Comparison of ENCODE assay signal across 24 cellular contexts in the genomic region with DNA sequence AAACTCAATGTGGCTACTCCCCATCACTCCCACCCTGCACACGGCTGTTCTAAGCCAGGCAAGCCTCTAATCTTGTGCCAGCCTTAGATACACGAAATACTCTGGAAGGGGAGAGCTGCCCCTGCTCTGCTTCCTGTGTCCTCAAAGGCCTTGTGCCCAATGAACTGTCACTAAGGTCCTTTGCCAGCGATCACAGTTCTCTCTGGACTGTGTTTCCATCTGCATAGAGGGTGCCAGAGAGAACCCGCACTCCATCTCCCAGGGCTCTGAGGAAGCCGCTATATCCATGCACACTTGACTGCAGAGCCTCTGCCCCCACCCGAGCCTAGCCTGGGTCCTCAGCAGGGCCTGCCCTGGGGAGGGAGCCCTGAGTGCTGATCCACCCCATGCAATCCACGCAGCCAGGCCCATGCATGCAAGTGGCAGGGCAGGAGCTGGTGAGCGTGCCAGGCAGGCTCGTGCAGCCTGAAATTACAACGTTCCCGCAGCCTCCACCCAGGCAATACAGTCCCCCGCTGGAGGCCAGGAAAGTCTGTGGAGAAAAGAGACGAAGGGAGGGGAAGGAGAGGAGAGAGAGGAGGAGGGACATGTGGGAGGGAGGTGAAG. TPM values are rescaled to one million over a fixed set of nuclear protein-coding genes. Genes with fewer than 3 reads are reported as not detected.
"Had no signal": no experiment of that assay in that cellular context is flagged by ENCODE, and none has a peak within 500 bp of the region (broad histone marks: within the 10 kb centered on the region; RNA-seq: fewer than 3 reads in every experiment).

No MANE protein-coding gene starts in this region.

- H3K27me3 Mint-ChIP-seq: activated CD4-positive, alpha-beta T cell treated with anti-CD3 and anti-CD28 coated beads, Interleukin-2, amount 10 ng/mL, durations not matched to agents 24 days and 14 days; stimulated activated naive B cell treated with anti-CD40 and anti-IgM and Interleukin-4, amounts not matched to agents 10 μg/mL and 1 μg/mL and 100 μg/mL, for 72 hours had no signal

- H3K36me3 ChIP-seq: uterus had no signal

- H3K4me3 Mint-ChIP-seq: activated CD4-positive, alpha-beta memory T cell treated with anti-CD3 and anti-CD28 coated beads, Interleukin-2, amount 10 ng/mL, durations not matched to agents 7 days and 5 days; activated CD4-positive, alpha-beta T cell treated with anti-CD3 and anti-CD28 coated beads, Interleukin-2, amount 10 ng/mL, durations not matched to agents 24 days and 14 days; activated naive CD4-positive, alpha-beta T cell treated with anti-CD3 and anti-CD28 coated beads for 36 hours; activated naive CD8-positive, alpha-beta T cell treated with anti-CD3 and anti-CD28 coated beads, Interleukin-2, amount 10 ng/mL, durations not matched to agents 7 days and 5 days; activated T-cell treated with anti-CD3 and anti-CD28 coated beads, Interleukin-2, amount 50 U/mL, for 72 hours; dendritic cell treated with granulocyte-macrophage colony-stimulating factor and Interleukin-4, amounts not matched to agents 40 ng/mL and 50 ng/mL, for 4 days; immature natural killer cell; natural killer cell treated with Interleukin-12 subunit alpha and Interleukin-12 subunit beta and Interleukin-15 and Interleukin-18, amount 100 ng/mL, for 72 hours; stimulated activated naive B cell treated with anti-CD40 and anti-IgM and Interleukin-4, amounts not matched to agents 10 μg/mL and 1 μg/mL and 100 μg/mL, for 72 hours had no signal

- DNase-seq: activated CD4-positive, alpha-beta memory T cell treated with anti-CD3 and anti-CD28 coated beads, Interleukin-2, amount 10 ng/mL, durations not matched to agents 7 days and 5 days; activated CD4-positive, alpha-beta T cell treated with anti-CD3 and anti-CD28 coated beads, Interleukin-2, amount 10 ng/mL, durations not matched to agents 24 days and 14 days; activated effector memory CD4-positive, alpha-beta T cell treated with Interleukin-2 at 50 U/mL for 16 hours; activated naive CD4-positive, alpha-beta T cell treated with anti-CD3 and anti-CD28 coated beads for 36 hours; activated naive CD8-positive, alpha-beta T cell treated with anti-CD3 and anti-CD28 coated beads, Interleukin-2, amount 10 ng/mL, durations not matched to agents 7 days and 5 days; activated T-cell treated with anti-CD3 and anti-CD28 coated beads, Interleukin-2, amount 50 U/mL, for 72 hours; amniotic stem cell; effector CD4-positive, alpha-beta T cell; immature natural killer cell; nucleus accumbens; stimulated activated CD4-positive, alpha-beta T cell treated with anti-CD3 and anti-CD28 coated beads, Interleukin-2, amount 100 ng/mL, for 48 hours; stimulated activated CD8-positive, alpha-beta memory T cell treated with anti-CD3 and anti-CD28 coated beads, Interleukin-4, amount 100 ng/mL, for 48 hours; stimulated activated naive B cell treated with anti-CD40 and anti-IgM and Interleukin-4, amounts not matched to agents 10 μg/mL and 1 μg/mL and 100 μg/mL, for 72 hours; trophoblast cell; uterus had no signal

- H3K9me3 Mint-ChIP-seq: activated CD4-positive, alpha-beta memory T cell treated with anti-CD3 and anti-CD28 coated beads, Interleukin-2, amount 10 ng/mL, durations not matched to agents 7 days and 5 days; activated CD4-positive, alpha-beta T cell treated with anti-CD3 and anti-CD28 coated beads, Interleukin-2, amount 10 ng/mL, durations not matched to agents 24 days and 14 days; activated naive CD8-positive, alpha-beta T cell treated with anti-CD3 and anti-CD28 coated beads, Interleukin-2, amount 10 ng/mL, durations not matched to agents 7 days and 5 days; dendritic cell treated with granulocyte-macrophage colony-stimulating factor and Interleukin-4, amounts not matched to agents 40 ng/mL and 50 ng/mL, for 4 days; immature natural killer cell; natural killer cell treated with Interleukin-12 subunit alpha and Interleukin-12 subunit beta and Interleukin-15 and Interleukin-18, amount 100 ng/mL, for 72 hours; stimulated activated naive B cell treated with anti-CD40 and anti-IgM and Interleukin-4, amounts not matched to agents 10 μg/mL and 1 μg/mL and 100 μg/mL, for 72 hours had no signal

- ATAC-seq: activated CD4-positive, CD25-positive, alpha-beta regulatory T cell treated with anti-CD3 and anti-CD28 coated beads, Interleukin-2, amount 50 U/mL, for 24 hours; activated T-cell treated with anti-CD3 and anti-CD28 coated beads, Interleukin-2, amount 50 U/mL, for 72 hours; natural killer cell treated with Interleukin-12 subunit alpha and Interleukin-12 subunit beta and Interleukin-15 and Interleukin-18, amount 100 ng/mL, for 72 hours; stimulated activated naive B cell treated with anti-CD40 and anti-IgM and Interleukin-4, amounts not matched to agents 10 μg/mL and 1 μg/mL and 100 μg/mL, for 72 hours had no signal

- H3K27ac ChIP-seq: hepatocyte, uterus had no signal

- H3K27ac Mint-ChIP-seq: activated CD4-positive, alpha-beta memory T cell treated with anti-CD3 and anti-CD28 coated beads, Interleukin-2, amount 10 ng/mL, durations not matched to agents 7 days and 5 days; activated CD4-positive, alpha-beta T cell treated with anti-CD3 and anti-CD28 coated beads, Interleukin-2, amount 10 ng/mL, durations not matched to agents 24 days and 14 days; activated naive CD4-positive, alpha-beta T cell treated with anti-CD3 and anti-CD28 coated beads for 36 hours; activated naive CD8-positive, alpha-beta T cell treated with anti-CD3 and anti-CD28 coated beads, Interleukin-2, amount 10 ng/mL, durations not matched to agents 7 days and 5 days; activated T-cell treated with anti-CD3 and anti-CD28 coated beads, Interleukin-2, amount 50 U/mL, for 72 hours; dendritic cell treated with granulocyte-macrophage colony-stimulating factor and Interleukin-4, amounts not matched to agents 40 ng/mL and 50 ng/mL, for 4 days; natural killer cell treated with Interleukin-12 subunit alpha and Interleukin-12 subunit beta and Interleukin-15 and Interleukin-18, amount 100 ng/mL, for 72 hours had no signal

- H3K27me3 ChIP-seq: hepatocyte, uterus had no signal

- H3K4me1 Mint-ChIP-seq: immature natural killer cell had no signal

- H3K36me3 Mint-ChIP-seq: activated naive CD8-positive, alpha-beta T cell treated with anti-CD3 and anti-CD28 coated beads, Interleukin-2, amount 10 ng/mL, durations not matched to agents 7 days and 5 days; immature natural killer cell; natural killer cell treated with Interleukin-12 subunit alpha and Interleukin-12 subunit beta and Interleukin-15 and Interleukin-18, amount 100 ng/mL, for 72 hours; stimulated activated naive B cell treated with anti-CD40 and anti-IgM and Interleukin-4, amounts not matched to agents 10 μg/mL and 1 μg/mL and 100 μg/mL, for 72 hours had no signal

- H3K4me1 ChIP-seq: uterus had no signal

- H3K9me3 ChIP-seq: uterus had no signal

- H3K4me3 ChIP-seq: hepatocyte, uterus had no signal

RNA-seq across cellular contexts. Expression of gene CACNA1S, which starts 58.1 kb away (rescaled TPM):
- total RNA-seq: activated CD4-positive, alpha-beta memory T cell treated with anti-CD3 and anti-CD28 coated beads, Interleukin-2, amount 10 ng/mL, durations not matched to agents 7 days and 5 days; activated CD4-positive, alpha-beta T cell treated with anti-CD3 and anti-CD28 coated beads, Interleukin-2, amount 10 ng/mL, durations not matched to agents 24 days and 14 days; activated naive CD4-positive, alpha-beta T cell treated with anti-CD3 and anti-CD28 coated beads for 36 hours; activated naive CD8-positive, alpha-beta T cell treated with anti-CD3 and anti-CD28 coated beads, Interleukin-2, amount 10 ng/mL, durations not matched to agents 7 days and 5 days; activated T-cell treated with anti-CD3 and anti-CD28 coated beads, Interleukin-2, amount 50 U/mL, for 72 hours; epithelial cell of proximal tubule; fibroblast of villous mesenchyme; hepatocyte; kidney epithelial cell; natural killer cell treated with Interleukin-12 subunit alpha and Interleukin-12 subunit beta and Interleukin-15 and Interleukin-18, amount 100 ng/mL, for 72 hours; T-helper 2 cell treated with Interferon-gamma antibody and Interleukin-4, amounts not matched to agents 100 ng/mL and 5 ng/mL, for 36 hours had no signal
- polyA plus RNA-seq: hepatocyte, immature natural killer cell, liver had no signal
